In genomic region chr9:128103589-128103962, GRCh38 we compare ENCODE assay signal across 8 cellular contexts.
DNase-seq lines count a peak whose midpoint lies in the region; ATAC-seq and TF ChIP-seq lines count a peak whose summit lies in the region.

No MANE protein-coding gene starts in this region.

- peaks cover 59% of the 10 kb centered on the region for H3K36me3 Mint-ChIP-seq in effector memory CD8-positive, alpha-beta T cell (ENCODE audit: insufficient read depth)

- TF ChIP-seq CTCF in WERI-Rb-1 (IDR thresholded peaks at IDR 0.05; ENCODE audit: low read depth, low read length) = peak; percentile 70

- no peaks in the 10 kb centered on the region for H3K9me3 Mint-ChIP-seq in effector memory CD8-positive, alpha-beta T cell

- H3K27me3 Mint-ChIP-seq in effector memory CD8-positive, alpha-beta T cell = no peaks in the 10 kb centered on the region

- H3K4me3 Mint-ChIP-seq in effector memory CD8-positive, alpha-beta T cell = no peak overlapping the region

- peaks cover 84% of the 10 kb centered on the region for H3K36me3 ChIP-seq in WERI-Rb-1

- peak; percentile 65 for ATAC-seq in effector memory CD8-positive, alpha-beta T cell (replicated peaks)
- ATAC-seq in HG03097 (IDR thresholded peaks at IDR 0.05; ENCODE audit: low FRiP score, unreplicated experiment) (no peak), HG02798 (IDR thresholded peaks at IDR 0.05; ENCODE audit: poor library complexity, unreplicated experiment) (no peak)

- H3K27ac ChIP-seq in WERI-Rb-1 = peak overlapping the region; percentile 37

- H3K4me1 Mint-ChIP-seq in effector memory CD8-positive, alpha-beta T cell (ENCODE audit: low read depth in 2 of 2) = peaks cover 16 to 23% of the 10 kb centered on the region in 2 donors

- no peak overlapping the region for H3K4me3 ChIP-seq in WERI-Rb-1 (ENCODE audit: low read depth, low read length)

- H3K27ac Mint-ChIP-seq in effector memory CD8-positive, alpha-beta T cell = peak overlapping the region; percentile 44 to 88

- no peaks in the 10 kb centered on the region for H3K9me3 ChIP-seq in WERI-Rb-1 (ENCODE audit: severe bottlenecking)

- no peaks in the 10 kb centered on the region for H3K27me3 ChIP-seq in WERI-Rb-1 (ENCODE audit: insufficient read depth, low read depth, severe bottlenecking)

- no peak for TF ChIP-seq POLR2A in erythroblast (IDR thresholded peaks at IDR 0.05; ENCODE audit: low read length)

- DNase-seq in NCI-H2081 (lab: John Stamatoyannopoulos, UW) (peak; percentile 41 to 75), NCI-H2081 treated with DMSO at 0.1 percent for 48 hours (lab: John Stamatoyannopoulos, UW) (no peak), WERI-Rb-1 (peak; percentile 56), erythroblast (lab: John Stamatoyannopoulos, UW) (no peak)
- DNase-seq in effector memory CD8-positive, alpha-beta T cell = no peak
- DNase-seq in stimulated activated CD4-positive, alpha-beta T cell treated with anti-CD3 and anti-CD28 coated beads, Interleukin-4, amount 100 ng/mL, for 24 hours = peak; percentile 39

Comparison
In these comparisons a context has a peak if more than half of its experiments do, and no peak if none do; other contexts are left out.
1. DNase-seq: peak in NCI-H2081 (2 of 2), WERI-Rb-1 (single experiment) and stimulated activated CD4-positive, alpha-beta T cell treated with anti-CD3 and anti-CD28 coated beads, Interleukin-4, amount 100 ng/mL, for 24 hours (single experiment); none in NCI-H2081 treated with DMSO at 0.1 percent for 48 hours (single experiment), effector memory CD8-positive, alpha-beta T cell (0 of 3) and erythroblast (0 of 2).